8 cellular contexts compared by ENCODE assay signal in genomic region chr1:196317535-196318522, GRCh38.
DNase-seq lines count a peak whose midpoint lies in the region; ATAC-seq and TF ChIP-seq lines count a peak whose summit lies in the region.

No MANE protein-coding gene starts in this region.

- H3K4me1 ChIP-seq in testis = no peaks in the 10 kb centered on the region

- ATAC-seq in HG03354 (IDR thresholded peaks at IDR 0.05; ENCODE audit: poor library complexity, severe bottlenecking, unreplicated experiment) (peak; percentile 59), GM21447 (IDR thresholded peaks at IDR 0.05; ENCODE audit: unreplicated experiment) (no peak), GM21528 (IDR thresholded peaks at IDR 0.05; ENCODE audit: low FRiP score, unreplicated experiment) (no peak)

- DNase-seq in COR-L47 (lab: John Stamatoyannopoulos, UW) = peak; percentile 34
- peak; percentile 66 for DNase-seq in RKO (ENCODE audit: low spot score)
- DNase-seq in fibroblast of the aortic adventitia (ENCODE audit: low read depth) = peak; percentile 66
- peak; percentile 52 for DNase-seq in testis
- DNase-seq in activated naive CD4-positive, alpha-beta T cell treated with anti-CD3 and anti-CD28 coated beads, Interleukin-2, amount 50 U/mL, for 16 hours = no peak

- H3K36me3 ChIP-seq in testis (ENCODE audit: low read depth, missing control alignments) = no peaks in the 10 kb centered on the region

- no peaks in the 10 kb centered on the region for H3K9me3 ChIP-seq in testis

- WGBS in testis, 2 donors = 80 to 83% methylated on average over 8 of the region's 8 CpGs

- H3K27me3 ChIP-seq in testis = no peaks in the 10 kb centered on the region

- no peak overlapping the region for H3K4me3 ChIP-seq in fibroblast of the aortic adventitia (ENCODE audit: low read depth, low read length)
- H3K4me3 ChIP-seq in testis = no peak overlapping the region

- peak; percentile 77 for TF ChIP-seq CTCF in fibroblast of the aortic adventitia (IDR thresholded peaks at IDR 0.05; ENCODE audit: insufficient read depth, low read length)
- TF ChIP-seq CTCF in testis (IDR thresholded peaks at IDR 0.05) = peak; percentile 33 to 48 (median 47)

- intact Hi-C loops in testis (cut with DNase I; ENCODE audit: low total_unique reads) = no loop called here

- H3K27ac ChIP-seq in testis = no peak overlapping the region

- TF ChIP-seq POLR2A in testis (IDR thresholded peaks at IDR 0.05) = no peak
